19 cellular contexts compared by ENCODE assay signal in the genomic region with DNA sequence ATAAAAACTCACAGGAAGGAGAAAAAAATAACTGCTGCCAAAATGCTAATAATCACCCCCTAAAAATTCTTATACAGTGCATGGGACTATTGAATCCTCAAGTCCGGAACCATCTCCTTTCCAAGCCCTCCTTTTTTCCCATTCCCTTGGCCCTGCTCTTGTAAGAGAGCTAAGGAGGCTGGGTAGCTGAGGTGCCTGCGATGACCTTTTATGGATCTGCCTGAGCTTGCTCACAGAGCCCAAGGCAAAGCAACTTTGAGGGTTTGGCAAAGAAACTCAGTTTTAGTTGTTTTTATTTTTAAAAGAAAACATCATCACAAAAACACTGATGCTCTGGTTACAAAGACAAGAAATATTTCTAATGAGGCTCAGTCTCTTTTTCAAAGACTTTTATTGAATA.
DNase-seq lines count a peak whose midpoint lies in the region; ATAC-seq and TF ChIP-seq lines count a peak whose summit lies in the region.
"Had no signal": no experiment of that assay in that cellular context is flagged by ENCODE, and none has a peak within 500 bp of the region (broad histone marks: within the 10 kb centered on the region; RNA-seq: fewer than 3 reads in every experiment).

No MANE protein-coding gene starts in this region.

- H3K27ac ChIP-seq in left ventricle myocardium inferior (replicated peaks) (peak overlapping the region; percentile 22), subcutaneous abdominal adipose tissue (ENCODE audit: low read depth, low read length) (peak overlapping the region; percentile 10), stomach (peak overlapping the region in 2 of 5 donors; percentile 38 to 51), dorsolateral prefrontal cortex (no peak overlapping the region)

- H3K4me1 ChIP-seq in adipocyte (ENCODE audit: control insufficient read depth, insufficient read depth, low read length) (peaks cover 23% of the 10 kb centered on the region), left ventricle myocardium inferior (peaks cover 64% of the 10 kb centered on the region), subcutaneous abdominal adipose tissue (ENCODE audit: control insufficient read depth in 5 of 5, insufficient read depth in 5 of 5, low read length in 5 of 5) (peaks cover 0 to 9% (median 6%) of the 10 kb centered on the region in 5 donors), stomach (peaks cover 0 to 30% (median 2%) of the 10 kb centered on the region in 4 donors)

- H3K9me3 ChIP-seq in adipocyte (ENCODE audit: control insufficient read depth, low read length), result no peaks in the 10 kb centered on the region
- no peaks in the 10 kb centered on the region for H3K9me3 ChIP-seq in left ventricle myocardium inferior (replicated peaks)
- H3K9me3 ChIP-seq in subcutaneous abdominal adipose tissue (ENCODE audit: control insufficient read depth in 5 of 5, low read length in 5 of 5), result no peaks in the 10 kb centered on the region
- no peaks in the 10 kb centered on the region for H3K9me3 ChIP-seq in stomach
- H3K9me3 ChIP-seq: gastrocnemius medialis had no signal

- 68 to 86% (median 77%) methylated on average over 2 of the region's 2 CpGs for WGBS in stomach, 5 donors

- DNase-seq in ELR (ENCODE audit: low read depth) (peak; percentile 14), adipocyte (ENCODE audit: low read depth) (peak; percentile 30), left ventricle myocardium inferior (no peak), stomach (no peak), dorsolateral prefrontal cortex (no peak)
- DNase-seq: activated CD4-positive, alpha-beta T cell treated with anti-CD3 and anti-CD28 coated beads for 48 hours; activated naive CD4-positive, alpha-beta T cell; Calu3; effector memory CD4-positive, alpha-beta T cell; gastrocnemius medialis; immature natural killer cell; NCI-H1048; NCI-H2081 treated with DMSO at 0.1 percent for 48 hours; NCI-H524 treated with DMSO at 0.1 percent for 48 hours; nephron progenitor cell; T1000 had no signal

- TF ChIP-seq POLR2A in stomach (IDR thresholded peaks at IDR 0.05), result no peak

- H3K9ac ChIP-seq in adipocyte (ENCODE audit: low read length) (peak overlapping the region; percentile 45), subcutaneous abdominal adipose tissue (ENCODE audit: low read length in 5 of 5) (no peak overlapping the region)

- TF ChIP-seq EP300 in stomach (IDR thresholded peaks at IDR 0.05), result no peak

- H3K27me3 ChIP-seq in adipocyte (replicated peaks; ENCODE audit: control insufficient read depth, insufficient read depth, low read length) (no peaks in the 10 kb centered on the region), left ventricle myocardium inferior (ENCODE audit: low read depth) (no peaks in the 10 kb centered on the region), subcutaneous abdominal adipose tissue (ENCODE audit: control insufficient read depth in 5 of 5, insufficient read depth in 4 of 5, low read length in 5 of 5) (no peaks in the 10 kb centered on the region), stomach (no peaks in the 10 kb centered on the region), dorsolateral prefrontal cortex (no peaks in the 10 kb centered on the region)
- H3K27me3 ChIP-seq: gastrocnemius medialis had no signal

- H3K4me3 ChIP-seq in adipocyte (ENCODE audit: low read length) (peak overlapping the region; percentile 52), left ventricle myocardium inferior (peak overlapping the region; percentile 14), subcutaneous abdominal adipose tissue (ENCODE audit: low read depth in 1 of 5, low read length in 5 of 5) (peak overlapping the region in 2 of 5 donors; percentile 0 to 3), stomach (no peak overlapping the region), dorsolateral prefrontal cortex (no peak overlapping the region)
- H3K4me3 ChIP-seq: gastrocnemius medialis had no signal

- TF ChIP-seq CTCF in left ventricle myocardium inferior (IDR thresholded peaks at IDR 0.05; ENCODE audit: borderline replicate concordance), result no peak
- no peak for TF ChIP-seq CTCF in stomach (IDR thresholded peaks at IDR 0.05)
- TF ChIP-seq CTCF in dorsolateral prefrontal cortex (IDR thresholded peaks at IDR 0.05 in 54 of 56, conservative IDR thresholded peaks at IDR 0.05 in 2 of 56; ENCODE audit: low read depth in 1 of 56, partially characterized antibody in 56 of 56), result no peak

- ATAC-seq in HG02759 (IDR thresholded peaks at IDR 0.05; ENCODE audit: unreplicated experiment) (no peak), GM18861 (IDR thresholded peaks at IDR 0.05; ENCODE audit: unreplicated experiment) (no peak)

- intact Hi-C loops in left ventricle myocardium inferior (cut with micrococcal nuclease), result no loop called here
- intact Hi-C loops in stomach (cut with DNase I; ENCODE audit: low total_unique reads), result no loop called here
- intact Hi-C loops in dorsolateral prefrontal cortex (cut with DNase I), result no loop called here

- H3K36me3 ChIP-seq in adipocyte (ENCODE audit: control insufficient read depth, insufficient read depth, low read length, severe bottlenecking), result no peaks in the 10 kb centered on the region
- no peaks in the 10 kb centered on the region for H3K36me3 ChIP-seq in left ventricle myocardium inferior
- H3K36me3 ChIP-seq in subcutaneous abdominal adipose tissue (ENCODE audit: control insufficient read depth in 5 of 5, insufficient read depth in 5 of 5, low read length in 5 of 5), result no peaks in the 10 kb centered on the region
- no peaks in the 10 kb centered on the region for H3K36me3 ChIP-seq in stomach
- H3K36me3 ChIP-seq: gastrocnemius medialis had no signal

Comparison
In these comparisons a context has a peak if more than half of its experiments do, and no peak if none do; other contexts are left out.
1. DNase-seq: peak in ELR (single experiment) and adipocyte (single experiment); none in left ventricle myocardium inferior (single experiment), stomach (single experiment) and dorsolateral prefrontal cortex (0 of 10).
2. H3K4me3 ChIP-seq: peak in adipocyte (single experiment) and left ventricle myocardium inferior (single experiment); none in stomach (0 of 4) and dorsolateral prefrontal cortex (0 of 59).
3. H3K27ac ChIP-seq: peak in left ventricle myocardium inferior (single experiment) and subcutaneous abdominal adipose tissue (single experiment); none in dorsolateral prefrontal cortex (0 of 59).